Comparison of ENCODE assay signal across 20 cellular contexts in genomic region chr1:55007626-55008025, GRCh38. TPM values are rescaled to one million over a fixed set of nuclear protein-coding genes. Genes with fewer than 3 reads are reported as not detected.
DNase-seq lines count a peak whose midpoint lies in the region; ATAC-seq and TF ChIP-seq lines count a peak whose summit lies in the region.
"Had no signal": no experiment of that assay in that cellular context is flagged by ENCODE, and none has a peak within 500 bp of the region (broad histone marks: within the 10 kb centered on the region; RNA-seq: fewer than 3 reads in every experiment).

No MANE protein-coding gene starts in this region.

- ATAC-seq in Panc1: peak; percentile 31
- ATAC-seq: CD8-positive, alpha-beta T cell; GM23338 had no signal

- H2AFZ ChIP-seq in osteoblast (ENCODE audit: low read length): peak overlapping the region; percentile 30
- H2AFZ ChIP-seq: GM23338 had no signal

- intact Hi-C loops in Panc1 (cut with micrococcal nuclease; ENCODE audit: unreplicated experiment): no loop called here
- intact Hi-C loops in A673 (cut with micrococcal nuclease; ENCODE audit: unreplicated experiment): no loop called here

- DNase-seq in EL: peak; percentile 88
- DNase-seq in Panc1 (ENCODE audit: low read depth, low spot score): no peak
- DNase-seq in dedifferentiated amniotic fluid mesenchymal stem cell (ENCODE audit: extremely low spot score): peak; percentile 51
- peak; percentile 97 for DNase-seq in osteoblast (ENCODE audit: insufficient read length, low spot score, missing footprints)
- DNase-seq in NCI-H82 treated with DMSO at 0.1 percent for 48 hours (lab: John Stamatoyannopoulos, UW; ENCODE audit: unreplicated experiment): no peak
- no peak for DNase-seq in mucosa of gallbladder (ENCODE audit: low spot score)
- DNase-seq in A673 (ENCODE audit: low spot score): no peak
- DNase-seq in stimulated activated CD4-positive, alpha-beta T cell treated with anti-CD3 and anti-CD28 coated beads, Interleukin-2, amount 100 ng/mL, for 24 hours: no peak
- DNase-seq: activated CD4-positive, alpha-beta T cell treated with anti-CD3 and anti-CD28 coated beads, Interleukin-2, amount 10 ng/mL, durations not matched to agents 24 days and 14 days; CD8-positive, alpha-beta T cell; GF-D8; Kasumi-1; NCI-H1694 treated with DMSO at 0.1 percent for 48 hours; NCI-H524; stimulated activated CD4-positive, alpha-beta T cell treated with anti-CD3 and anti-CD28 coated beads, Interleukin-2, amount 100 ng/mL, for 48 hours had no signal

- BruUV-seq in Panc1 (replicated peaks; lab: Mats Ljungman, UMichigan): no TSS peak
- no TSS peak for BruUV-seq in A673 (replicated peaks; lab: Mats Ljungman, UMichigan)

- H4K20me1 ChIP-seq in osteoblast (ENCODE audit: insufficient read depth, low read length): no peaks in the 10 kb centered on the region

- no peak overlapping the region for H3K4me2 ChIP-seq in osteoblast (ENCODE audit: insufficient read depth, low read length)
- H3K4me2 ChIP-seq: GM23338 had no signal

- POLR2A ChIA-PET in Panc1 (lab: Charles Lee) (no interaction called here), A673 (lab: Charles Lee; ENCODE audit: low non-redundant PET) (no interaction called here)

- H3K36me3 ChIP-seq in Panc1 (ENCODE audit: control insufficient read depth, insufficient read depth, low read length) (no peaks in the 10 kb centered on the region), osteoblast (ENCODE audit: insufficient read depth, low read length) (no peaks in the 10 kb centered on the region), A673 (ENCODE audit: insufficient read depth, low read length, poor library complexity, severe bottlenecking) (no peaks in the 10 kb centered on the region)
- H3K36me3 ChIP-seq: Peyer's patch had no signal

- no peaks in the 10 kb centered on the region for H3K79me2 ChIP-seq in osteoblast (ENCODE audit: insufficient read depth, low read length)

- H3K9me3 ChIP-seq in Panc1 (ENCODE audit: control insufficient read depth, insufficient read depth, low read depth, low read length): no peaks in the 10 kb centered on the region
- no peaks in the 10 kb centered on the region for H3K9me3 ChIP-seq in osteoblast (ENCODE audit: low read depth, low read length)
- no peaks in the 10 kb centered on the region for H3K9me3 ChIP-seq in A673 (ENCODE audit: low read depth, low read length, poor library complexity, severe bottlenecking)
- H3K9me3 ChIP-seq: Peyer's patch had no signal

- TF ChIP-seq CTCF in Panc1 (IDR thresholded peaks at IDR 0.05) (no peak), osteoblast (IDR thresholded peaks at IDR 0.05; ENCODE audit: extremely low read depth, low read depth, low read length) (no peak), A673 (conservative IDR thresholded peaks at IDR 0.05; ENCODE audit: low read depth, low read length) (no peak)

- CTCF ChIA-PET in Panc1 (lab: Charles Lee) (interaction anchor here (1.0 kb wide), 1 partner anchor 14 kb away, joined by 3 read pairs; no protein-coding TSS in a partner anchor), A673 (lab: Charles Lee) (no interaction called here)

- H3K27me3 ChIP-seq in Panc1 (ENCODE audit: control insufficient read depth, insufficient read depth, low read length): no peaks in the 10 kb centered on the region
- no peaks in the 10 kb centered on the region for H3K27me3 ChIP-seq in osteoblast (ENCODE audit: insufficient read depth, low read length)
- no peaks in the 10 kb centered on the region for H3K27me3 ChIP-seq in A673 (replicated peaks; ENCODE audit: insufficient read depth, low read depth, low read length, poor library complexity)
- H3K27me3 ChIP-seq: Peyer's patch had no signal

- H3K4me3 ChIP-seq in Panc1 (ENCODE audit: low read depth in 2 of 2, low read length in 2 of 2) (no peak overlapping the region), osteoblast (ENCODE audit: insufficient read depth, low read length) (no peak overlapping the region), A673 (ENCODE audit: low read depth, low read length, poor library complexity, severe bottlenecking) (no peak overlapping the region)
- H3K4me3 ChIP-seq: GM23338, Peyer's patch had no signal

- H3K4me1 ChIP-seq in Panc1 (ENCODE audit: control insufficient read depth, insufficient read depth, low read length) (no peaks in the 10 kb centered on the region), osteoblast (ENCODE audit: insufficient read depth, low read length) (peaks cover 8% of the 10 kb centered on the region), A673 (ENCODE audit: insufficient read depth, low read length, poor library complexity, severe bottlenecking) (no peaks in the 10 kb centered on the region)
- H3K4me1 ChIP-seq: Peyer's patch had no signal

- in situ Hi-C loops in Panc1 (cut with HindIII; ENCODE audit: low pct_unique_long_range_greater_than_20kb, low sequenced_read_pairs): no loop called here

- no peak overlapping the region for H3K27ac ChIP-seq in Panc1 (ENCODE audit: low read length)
- H3K27ac ChIP-seq in osteoblast (ENCODE audit: low read depth, low read length): no peak overlapping the region
- no peak overlapping the region for H3K27ac ChIP-seq in A673 (ENCODE audit: low read depth, low read length, poor library complexity, severe bottlenecking)
- H3K27ac ChIP-seq: Peyer's patch had no signal

RNA-seq across cellular contexts. Expression of gene BSND, which starts 8.9 kb away (rescaled TPM):
- total RNA-seq in Panc1 (2021; ENCODE audit: unreplicated experiment): not detected
- polyA plus RNA-seq in Panc1 (2012; ENCODE audit: insufficient read length): not detected
- not detected in 2 replicates for total RNA-seq in osteoblast
- not detected for total RNA-seq in mucosa of gallbladder
- not detected in 2 replicates for total RNA-seq in A673 (2021)
- total RNA-seq: activated CD4-positive, alpha-beta T cell treated with anti-CD3 and anti-CD28 coated beads, Interleukin-2, amount 10 ng/mL, durations not matched to agents 24 days and 14 days; activated T-helper 1 cell treated with anti-CD3 and anti-CD28 coated beads, Interleukin-12 subunit alpha, Interleukin-12 subunit beta, Interleukin-2, Interleukin-4 antibody, amounts not matched to agents 30 ng/mL and 10 ng/mL and 1 ng/mL, durations not matched to agents 14 hours and 24 hours and 36 hours; CD8-positive, alpha-beta T cell; glomerular endothelial cell; Peyer's patch; T-helper 2 cell treated with Interferon-gamma antibody and Interleukin-4, amounts not matched to agents 100 ng/mL and 5 ng/mL, for 36 hours had no signal

RNA-seq across cellular contexts. Expression of gene TMEM61, which starts 27.2 kb away (rescaled TPM):
- total RNA-seq in Panc1 (2021; ENCODE audit: unreplicated experiment) (not detected), osteoblast (not detected in 2 replicates), mucosa of gallbladder (2.3 TPM), A673 (2021) (not detected in 2 replicates)
- polyA plus RNA-seq in Panc1 (2012; ENCODE audit: insufficient read length): 0.21 TPM
- total RNA-seq: activated CD4-positive, alpha-beta T cell treated with anti-CD3 and anti-CD28 coated beads, Interleukin-2, amount 10 ng/mL, durations not matched to agents 24 days and 14 days; activated T-helper 1 cell treated with anti-CD3 and anti-CD28 coated beads, Interleukin-12 subunit alpha, Interleukin-12 subunit beta, Interleukin-2, Interleukin-4 antibody, amounts not matched to agents 30 ng/mL and 10 ng/mL and 1 ng/mL, durations not matched to agents 14 hours and 24 hours and 36 hours; CD8-positive, alpha-beta T cell; glomerular endothelial cell; T-helper 2 cell treated with Interferon-gamma antibody and Interleukin-4, amounts not matched to agents 100 ng/mL and 5 ng/mL, for 36 hours had no signal

RNA-seq across cellular contexts. Expression of gene PCSK9, which starts 31.7 kb away (rescaled TPM):
- total RNA-seq in Panc1 (2021; ENCODE audit: unreplicated experiment): 0.26 TPM
- polyA plus RNA-seq in Panc1 (2012; ENCODE audit: insufficient read length): 0.08 TPM
- total RNA-seq in osteoblast: 3.5 and 6.5 TPM in 2 replicates
- total RNA-seq in mucosa of gallbladder: 10.2 TPM
- total RNA-seq in A673 (2021): 38.9 and 41.9 TPM in 2 replicates
- total RNA-seq: activated CD4-positive, alpha-beta T cell treated with anti-CD3 and anti-CD28 coated beads, Interleukin-2, amount 10 ng/mL, durations not matched to agents 24 days and 14 days; activated T-helper 1 cell treated with anti-CD3 and anti-CD28 coated beads, Interleukin-12 subunit alpha, Interleukin-12 subunit beta, Interleukin-2, Interleukin-4 antibody, amounts not matched to agents 30 ng/mL and 10 ng/mL and 1 ng/mL, durations not matched to agents 14 hours and 24 hours and 36 hours; CD8-positive, alpha-beta T cell had no signal

Comparison
In these comparisons a context has a peak if more than half of its experiments do, and no peak if none do; other contexts are left out.
1. DNase-seq: peak in EL (single experiment), dedifferentiated amniotic fluid mesenchymal stem cell (single experiment) and osteoblast (single experiment); none in Panc1 (single experiment), NCI-H82 treated with DMSO at 0.1 percent for 48 hours (single experiment), mucosa of gallbladder (single experiment), A673 (single experiment) and stimulated activated CD4-positive, alpha-beta T cell treated with anti-CD3 and anti-CD28 coated beads, Interleukin-2, amount 100 ng/mL, for 24 hours (0 of 2).